ENCODE assay signal across 21 cellular contexts in genomic region chr10:44184633-44185314, GRCh38.
DNase-seq lines count a peak whose midpoint lies in the region; ATAC-seq, FAIRE-seq and TF ChIP-seq lines count a peak whose summit lies in the region.
"Had no signal": no experiment of that assay in that cellular context is flagged by ENCODE, and none has a peak within 500 bp of the region (broad histone marks: within the 10 kb centered on the region; RNA-seq: fewer than 3 reads in every experiment).

No MANE protein-coding gene starts in this region.

- H4K91ac ChIP-seq in trophoblast cell (ENCODE audit: low read depth, low read length), result no peak overlapping the region

- peak overlapping the region; percentile 11 for H3K4me3 Mint-ChIP-seq in activated T-cell treated with anti-CD3 and anti-CD28 coated beads, Interleukin-2, amount 50 U/mL, for 4 hours
- H3K4me3 Mint-ChIP-seq in activated T-cell treated with anti-CD3 and anti-CD28 coated beads, Interleukin-2, amount 50 U/mL, for 24 hours, result no peak overlapping the region
- H3K4me3 Mint-ChIP-seq: CD14-positive monocyte; CD4-positive, alpha-beta memory T cell; IgD-negative memory B cell had no signal

- TF ChIP-seq CTCF in esophagus muscularis mucosa (IDR thresholded peaks at IDR 0.05), result no peak

- no peak overlapping the region for H3K18ac ChIP-seq in trophoblast cell (ENCODE audit: low read length)

- WGBS in esophagus muscularis mucosa, result 88% methylated on average over 7 of the region's 7 CpGs
- no CpG with 5 or more reads among the region's 7 CpGs for WGBS in trophoblast cell (ENCODE audit: extremely low coverage, insufficient coverage, insufficient read length)

- H3K4me1 ChIP-seq in esophagus muscularis mucosa, result peaks cover 0 to 21% (median 10%) of the 10 kb centered on the region in 4 donors
- peaks cover 0 to 3% of the 10 kb centered on the region in 2 experiments for H3K4me1 ChIP-seq in trophoblast cell (ENCODE audit: control insufficient read depth in 1 of 2, insufficient read depth in 2 of 2, low read length in 2 of 2)
- H3K4me1 ChIP-seq: A549, BLaER1 had no signal

- no peak overlapping the region for H4K8ac ChIP-seq in trophoblast cell (ENCODE audit: low read depth, low read length)

- H3K79me2 ChIP-seq in trophoblast cell (ENCODE audit: control insufficient read depth, insufficient read depth, low read length, poor library complexity), result no peaks in the 10 kb centered on the region

- H3K36me3 Mint-ChIP-seq in activated T-cell treated with anti-CD3 and anti-CD28 coated beads, Interleukin-2, amount 50 U/mL, for 4 hours (ENCODE audit: insufficient read depth), result no peaks in the 10 kb centered on the region
- H3K36me3 Mint-ChIP-seq in activated T-cell treated with anti-CD3 and anti-CD28 coated beads, Interleukin-2, amount 50 U/mL, for 24 hours (ENCODE audit: low read depth), result no peaks in the 10 kb centered on the region
- H3K36me3 Mint-ChIP-seq: CD14-positive monocyte; CD4-positive, alpha-beta memory T cell had no signal

- no peak overlapping the region for H2BK5ac ChIP-seq in trophoblast cell (ENCODE audit: low read depth, low read length, poor library complexity)

- peak overlapping the region; percentile 68 for H3K23ac ChIP-seq in trophoblast cell (ENCODE audit: low read length)

- H3K9me3 ChIP-seq in esophagus muscularis mucosa (no peaks in the 10 kb centered on the region), trophoblast cell (ENCODE audit: insufficient read depth, low read depth, low read length) (peaks cover 5% of the 10 kb centered on the region)
- H3K9me3 ChIP-seq: A549 had no signal

- H3K4me1 Mint-ChIP-seq in activated T-cell treated with anti-CD3 and anti-CD28 coated beads, Interleukin-2, amount 50 U/mL, for 4 hours (ENCODE audit: low read depth), result no peaks in the 10 kb centered on the region
- no peaks in the 10 kb centered on the region for H3K4me1 Mint-ChIP-seq in activated T-cell treated with anti-CD3 and anti-CD28 coated beads, Interleukin-2, amount 50 U/mL, for 24 hours (ENCODE audit: low read depth)
- H3K4me1 Mint-ChIP-seq: CD14-positive monocyte; CD4-positive, alpha-beta memory T cell had no signal

- H3K4me2 ChIP-seq in trophoblast cell (ENCODE audit: low read length), result no peak overlapping the region
- H3K4me2 ChIP-seq: A549, BLaER1 had no signal

- H3K27ac ChIP-seq in esophagus muscularis mucosa (replicated peaks in 1 of 4) (no peak overlapping the region), trophoblast cell (ENCODE audit: low read depth, low read length) (no peak overlapping the region)
- H3K27ac ChIP-seq: 22Rv1, A549, BLaER1, GM23248 had no signal

- no peak for ATAC-seq in activated T-cell treated with anti-CD3 and anti-CD28 coated beads, Interleukin-2, amount 50 U/mL, for 4 hours
- ATAC-seq in GM21717 (IDR thresholded peaks at IDR 0.05; ENCODE audit: unreplicated experiment) (no peak), GM21526 (IDR thresholded peaks at IDR 0.05; ENCODE audit: low FRiP score, unreplicated experiment) (no peak)
- ATAC-seq: A549, HepG2 had no signal

- H3K36me3 ChIP-seq in esophagus muscularis mucosa, result no peaks in the 10 kb centered on the region
- H3K36me3 ChIP-seq in trophoblast cell (ENCODE audit: control insufficient read depth in 1 of 2, insufficient read depth in 2 of 2, low read length in 2 of 2), result no peaks in the 10 kb centered on the region
- H3K36me3 ChIP-seq: BLaER1 had no signal

- no peak overlapping the region for H3K14ac ChIP-seq in trophoblast cell (ENCODE audit: low read length)

- no peak overlapping the region for H2BK12ac ChIP-seq in trophoblast cell (ENCODE audit: low read length)

- FAIRE-seq in urothelium cell line (lab: Jason Lieb, UNC), result peak; percentile 99
- FAIRE-seq: A549, GM12892, HepG2 had no signal

- H3K9me3 Mint-ChIP-seq in activated T-cell treated with anti-CD3 and anti-CD28 coated beads, Interleukin-2, amount 50 U/mL, for 4 hours, result no peaks in the 10 kb centered on the region
- no peaks in the 10 kb centered on the region for H3K9me3 Mint-ChIP-seq in activated T-cell treated with anti-CD3 and anti-CD28 coated beads, Interleukin-2, amount 50 U/mL, for 24 hours

- no peaks in the 10 kb centered on the region for H3K79me1 ChIP-seq in trophoblast cell (ENCODE audit: low read length)

- H3K27me3 ChIP-seq in esophagus muscularis mucosa, result no peaks in the 10 kb centered on the region
- H3K27me3 ChIP-seq in trophoblast cell (ENCODE audit: insufficient read depth, low read length), result no peaks in the 10 kb centered on the region
- H3K27me3 ChIP-seq: BLaER1 had no signal

- no peak overlapping the region for H3K4ac ChIP-seq in trophoblast cell (ENCODE audit: low read depth, low read length)

- TF ChIP-seq EP300 in esophagus muscularis mucosa (IDR thresholded peaks at IDR 0.05), result no peak

- no peak overlapping the region for H2AFZ ChIP-seq in trophoblast cell (ENCODE audit: insufficient read depth, low read length, poor library complexity)
- H2AFZ ChIP-seq: GM23248 had no signal

- no peak for TF ChIP-seq POLR2A in esophagus muscularis mucosa (IDR thresholded peaks at IDR 0.05; ENCODE audit: low read depth)

- no peak overlapping the region for H2BK120ac ChIP-seq in trophoblast cell (ENCODE audit: insufficient read depth, low read length, poor library complexity)

- no peak overlapping the region for H4K12ac ChIP-seq in trophoblast cell (ENCODE audit: low read depth, low read length)

- H3K9ac ChIP-seq in trophoblast cell (ENCODE audit: low read length), result no peak overlapping the region
- H3K9ac ChIP-seq: BLaER1, GM23248 had no signal

- intact Hi-C loops in esophagus muscularis mucosa (cut with DNase I), result no loop called here

- no peak overlapping the region for H3K27ac Mint-ChIP-seq in activated T-cell treated with anti-CD3 and anti-CD28 coated beads, Interleukin-2, amount 50 U/mL, for 24 hours
- H3K27ac Mint-ChIP-seq: CD4-positive, alpha-beta memory T cell; IgD-negative memory B cell had no signal

- no peak for DNase-seq in activated T-cell treated with anti-CD3 and anti-CD28 coated beads, Interleukin-2, amount 50 U/mL, for 4 hours
- no peak for DNase-seq in activated T-cell treated with anti-CD3 and anti-CD28 coated beads, Interleukin-2, amount 50 U/mL, for 24 hours
- peak; percentile 62 for DNase-seq in esophagus muscularis mucosa (ENCODE audit: extremely low spot score)
- DNase-seq in trophoblast cell, result no peak
- DNase-seq in urothelium cell line (ENCODE audit: low spot score), result no peak
- DNase-seq in germinal center (ENCODE audit: low spot score), result no peak
- DNase-seq: CD4-positive, alpha-beta memory T cell; DMS153; DMS79; GDM1; HCEC 1CT had no signal

- no peak overlapping the region for H3K4me3 ChIP-seq in esophagus muscularis mucosa
- H3K4me3 ChIP-seq in trophoblast cell (ENCODE audit: low read depth, low read length), result peak overlapping the region; percentile 56
- H3K4me3 ChIP-seq: A549, BLaER1, GM23248 had no signal

- no peak overlapping the region for H2AK5ac ChIP-seq in trophoblast cell (ENCODE audit: low read length)

- no peaks in the 10 kb centered on the region for H3K27me3 Mint-ChIP-seq in activated T-cell treated with anti-CD3 and anti-CD28 coated beads, Interleukin-2, amount 50 U/mL, for 4 hours (ENCODE audit: low read depth)
- peaks cover 11% of the 10 kb centered on the region for H3K27me3 Mint-ChIP-seq in activated T-cell treated with anti-CD3 and anti-CD28 coated beads, Interleukin-2, amount 50 U/mL, for 24 hours
- H3K27me3 Mint-ChIP-seq: IgD-negative memory B cell had no signal
